Comparison of ENCODE assay signal across 20 cellular contexts in the genomic region with DNA sequence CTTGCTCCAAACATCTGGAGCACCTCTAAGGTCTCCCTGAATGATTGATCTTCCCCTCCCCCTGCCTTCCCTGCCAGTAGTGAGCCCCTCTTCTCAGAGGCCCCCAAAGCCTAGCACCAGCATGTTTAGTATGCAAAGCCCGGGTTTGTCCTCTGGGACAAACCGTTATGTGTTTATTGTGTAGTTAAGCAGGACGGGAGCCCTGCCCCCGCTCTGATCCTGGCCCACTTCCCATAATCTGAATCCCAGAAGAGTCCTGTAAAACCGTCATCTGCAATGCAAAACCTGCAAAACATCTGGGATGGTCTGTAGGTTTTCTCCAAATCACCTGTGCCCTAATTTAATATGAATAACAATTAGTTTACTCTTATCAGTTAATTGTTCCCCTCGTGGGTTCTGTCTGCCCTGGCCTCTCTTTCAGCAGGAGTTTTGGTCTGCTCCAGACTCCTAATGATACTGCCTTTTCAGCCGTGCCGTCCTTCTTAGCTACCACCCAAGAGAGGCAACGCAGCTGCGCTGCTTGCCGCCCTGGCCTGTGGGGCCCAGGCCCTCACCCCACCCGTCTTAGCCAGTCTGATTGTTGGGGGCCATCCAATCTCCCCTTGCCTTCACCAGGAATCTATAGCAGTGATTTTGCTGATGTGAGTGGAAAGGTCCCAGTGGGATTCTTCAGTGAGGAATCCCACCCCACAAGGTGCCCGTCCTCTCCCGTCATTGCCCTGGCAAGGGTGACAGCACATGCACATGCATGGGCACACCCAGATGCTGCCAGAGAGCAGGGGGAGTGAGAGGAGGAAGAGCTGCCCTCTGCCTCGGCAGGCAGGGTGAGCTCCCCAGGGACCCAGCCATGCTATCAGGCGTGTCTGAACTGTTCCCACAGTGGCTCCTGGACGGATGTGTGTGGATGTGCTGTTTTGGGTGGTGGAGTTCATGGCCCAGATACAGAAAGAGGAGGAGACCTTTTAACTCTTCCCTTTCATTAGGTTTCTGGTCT. TPM values are rescaled to one million over a fixed set of nuclear protein-coding genes. Genes with fewer than 3 reads are reported as not detected.
DNase-seq lines count a peak whose midpoint lies in the region; ATAC-seq, FAIRE-seq and TF ChIP-seq lines count a peak whose summit lies in the region.
"Had no signal": no experiment of that assay in that cellular context is flagged by ENCODE, and none has a peak within 500 bp of the region (broad histone marks: within the 10 kb centered on the region; RNA-seq: fewer than 3 reads in every experiment).

No MANE protein-coding gene starts in this region.

- FAIRE-seq in GM12892 (lab: Jason Lieb, UNC), result no peak

- no peak for TF ChIP-seq POLR2A in GM12892 (IDR thresholded peaks at IDR 0.05; ENCODE audit: low read depth, low read length)

- H3K27ac ChIP-seq in HEK293 (ENCODE audit: extremely low read depth, low read depth, low read length) (no peak overlapping the region), caudate nucleus (ENCODE audit: low read depth, low read length) (peak overlapping the region; percentile 94)
- H3K27ac ChIP-seq: hepatocyte had no signal

- CTCF ChIA-PET in HEK293 (lab: Yijun Ruan, JAX), result no interaction called here

- no peaks in the 10 kb centered on the region for H3K36me3 Mint-ChIP-seq in neural crest cell (ENCODE audit: low read depth)

- DNase-seq in BE2C, result peak; percentile 75
- peak in 25 of 61 donors; percentile 16 to 63 (median 45) for DNase-seq in caudate nucleus (lab: John Stamatoyannopoulos, UW)
- DNase-seq in neural crest cell (ENCODE audit: low read depth, low spot score), result no peak
- DNase-seq in glomerular visceral epithelial cell (ENCODE audit: extremely low spot score), result no peak
- no peak for DNase-seq in GM12892 (ENCODE audit: insufficient read length)
- DNase-seq: activated CD4-positive, CD25-positive, alpha-beta regulatory T cell; activated naive CD8-positive, alpha-beta T cell treated with anti-CD3 and anti-CD28 coated beads, Interleukin-2, amount 50 U/mL, for 24 hours; effector memory CD4-positive, alpha-beta T cell; MG63; stimulated activated naive CD4-positive, alpha-beta T cell; T-helper 1 cell had no signal

- H3K9me3 ChIP-seq in BE2C (no peaks in the 10 kb centered on the region), HEK293 (ENCODE audit: control insufficient read depth, insufficient read depth, low read depth, low read length) (no peaks in the 10 kb centered on the region)
- H3K9me3 ChIP-seq: MG63 had no signal

- peaks cover 25% of the 10 kb centered on the region for H3K27me3 ChIP-seq in BE2C

- peak overlapping the region; percentile 87 for H3K4me3 Mint-ChIP-seq in neural crest cell
- H3K4me3 Mint-ChIP-seq: activated naive CD8-positive, alpha-beta T cell treated with anti-CD3 and anti-CD28 coated beads, Interleukin-2, amount 50 U/mL, for 24 hours; activated T-helper 1 cell treated with anti-CD3 and anti-CD28 coated beads, Interleukin-12 subunit alpha, Interleukin-12 subunit beta, Interleukin-2, Interleukin-4 antibody, amounts not matched to agents 30 ng/mL and 10 ng/mL and 1 ng/mL, durations not matched to agents 14 hours and 24 hours and 36 hours had no signal

- H3K4me1 ChIP-seq in BE2C (peaks cover 43% of the 10 kb centered on the region), HEK293 (ENCODE audit: control insufficient read depth, insufficient read depth, low read length) (peaks cover 4% of the 10 kb centered on the region; the same call in 1 of the 2 replicates)

- H3K36me3 ChIP-seq in BE2C (no peaks in the 10 kb centered on the region), HEK293 (ENCODE audit: control insufficient read depth in 2 of 2, insufficient read depth in 1 of 2, low read length in 2 of 2) (no peaks in the 10 kb centered on the region)
- H3K36me3 ChIP-seq: MG63 had no signal

- TF ChIP-seq CTCF in BE2C (IDR thresholded peaks at IDR 0.05; ENCODE audit: low read depth, low read length), result no peak
- no peak for TF ChIP-seq CTCF in HEK293 (tag by site-specific recombination; IDR thresholded peaks at IDR 0.05)
- no peak for TF ChIP-seq CTCF in neural crest cell (conservative IDR thresholded peaks at IDR 0.05)

- H3K4me3 ChIP-seq in BE2C (ENCODE audit: low read depth, low read length) (peak overlapping the region; percentile 36), HEK293 (ENCODE audit: low read depth, low read length) (no peak overlapping the region)
- H3K4me3 ChIP-seq: hepatocyte, MG63 had no signal

- ATAC-seq in HG03039 (IDR thresholded peaks at IDR 0.05; ENCODE audit: unreplicated experiment) (no peak), HG03135 (IDR thresholded peaks at IDR 0.05; ENCODE audit: unreplicated experiment) (no peak)
- ATAC-seq: activated naive CD8-positive, alpha-beta T cell treated with anti-CD3 and anti-CD28 coated beads, Interleukin-2, amount 50 U/mL, for 24 hours; left lobe of liver had no signal

- H3K27me3 Mint-ChIP-seq in neural crest cell (ENCODE audit: low read depth), result peaks cover 16% of the 10 kb centered on the region

- H3K9me3 Mint-ChIP-seq in neural crest cell, result no peaks in the 10 kb centered on the region
- H3K9me3 Mint-ChIP-seq: activated naive CD8-positive, alpha-beta T cell treated with anti-CD3 and anti-CD28 coated beads, Interleukin-2, amount 50 U/mL, for 24 hours; activated T-helper 1 cell treated with anti-CD3 and anti-CD28 coated beads, Interleukin-12 subunit alpha, Interleukin-12 subunit beta, Interleukin-2, Interleukin-4 antibody, amounts not matched to agents 30 ng/mL and 10 ng/mL and 1 ng/mL, durations not matched to agents 14 hours and 24 hours and 36 hours; central memory CD8-positive, alpha-beta T cell had no signal

- no peak overlapping the region for H3K27ac Mint-ChIP-seq in neural crest cell (ENCODE audit: unreplicated experiment)
- H3K27ac Mint-ChIP-seq: activated naive CD8-positive, alpha-beta T cell treated with anti-CD3 and anti-CD28 coated beads, Interleukin-2, amount 50 U/mL, for 24 hours; activated T-helper 1 cell treated with anti-CD3 and anti-CD28 coated beads, Interleukin-12 subunit alpha, Interleukin-12 subunit beta, Interleukin-2, Interleukin-4 antibody, amounts not matched to agents 30 ng/mL and 10 ng/mL and 1 ng/mL, durations not matched to agents 14 hours and 24 hours and 36 hours; progenitor cell of endocrine pancreas had no signal

- POLR2A ChIA-PET in HEK293 (lab: Yijun Ruan, JAX), result no interaction called here

- peaks cover 38% of the 10 kb centered on the region for H3K4me1 Mint-ChIP-seq in neural crest cell

TF ChIP-seq in HEK293, 187 proteins besides CTCF, POLR2A, EP300 and RAD21:
- no peak for TF ChIP-seq ZNF621 (tag by site-specific recombination; IDR thresholded peaks at IDR 0.05)
- TF ChIP-seq ZNF341 (tag by site-specific recombination; IDR thresholded peaks at IDR 0.05; ENCODE audit: low read depth), result peak; percentile 34; the same call in 1 of the 2 replicates
- TF ChIP-seq ZNF132 (tag by site-specific recombination; IDR thresholded peaks at IDR 0.05; ENCODE audit: borderline replicate concordance), result no peak
- no peak for TF ChIP-seq ZNF146 (tag by site-specific recombination; IDR thresholded peaks at IDR 0.05)
- TF ChIP-seq ZNF707 (tag by site-specific recombination; IDR thresholded peaks at IDR 0.05), result no peak

RNA-seq across cellular contexts. Expression of a gene that starts 3.0 kb away (rescaled TPM):
- 150 TPM for polyA plus RNA-seq in BE2C (2012; ENCODE audit: insufficient read depth, insufficient read length, low read depth)
- total RNA-seq in neural crest cell, result 31.8 and 32.3 TPM in 2 replicates
- not detected for polyA plus RNA-seq in GM12892 (2012; ENCODE audit: missing spikeins)
- polyA plus RNA-seq: fibroblast of lung had no signal
